7 cellular contexts compared by ENCODE assay signal in genomic region chr11:66313321-66314185, GRCh38. TPM values are rescaled to one million over a fixed set of nuclear protein-coding genes. Genes with fewer than 3 reads are reported as not detected.
DNase-seq lines count a peak whose midpoint lies in the region; FAIRE-seq and TF ChIP-seq lines count a peak whose summit lies in the region.

No MANE protein-coding gene starts in this region.

- in situ Hi-C loops in astrocyte of the cerebellum (cut with HindIII; ENCODE audit: low sequenced_read_pairs), result no loop called here

- peak overlapping the region; percentile 45 for H3K4me3 ChIP-seq in Jurkat, Clone E6-1 (ENCODE audit: low read length)
- H3K4me3 ChIP-seq in astrocyte of the cerebellum (ENCODE audit: low read depth, low read length), result peak overlapping the region; percentile 36
- H3K4me3 ChIP-seq in kidney (ENCODE audit: low read length in 2 of 2), result peak overlapping the region; percentile 28 to 82

- peak overlapping the region in 1 of 2 donors; percentile 65 for H3K9ac ChIP-seq in kidney (ENCODE audit: low read length in 2 of 2)

- H3K4me1 ChIP-seq in kidney (ENCODE audit: control insufficient read depth in 1 of 2, insufficient read depth in 1 of 2, low read depth in 1 of 2, low read length in 2 of 2), result peaks cover 0 to 12% of the 10 kb centered on the region in 2 donors

- intact Hi-C loops in kidney (cut with DNase I), result no loop called here

- no peak for DNase-seq in Jurkat, Clone E6-1 (ENCODE audit: low read depth, low spot score)
- DNase-seq in astrocyte of the cerebellum (ENCODE audit: low read depth) (no peak), kidney (peak; percentile 88), NAMALWA (ENCODE audit: low spot score) (no peak), ecto neural progenitor cell (ENCODE audit: low spot score) (no peak), urothelium cell line (ENCODE audit: low spot score) (no peak)

- H3K9me3 ChIP-seq in kidney (ENCODE audit: control insufficient read depth in 1 of 2, low read length in 2 of 2), result no peaks in the 10 kb centered on the region

- peak overlapping the region; percentile 57 to 84 for H3K27ac ChIP-seq in kidney (ENCODE audit: low read depth in 2 of 2, low read length in 2 of 2)
- H3K27ac ChIP-seq in temporal lobe (ENCODE audit: low read depth, low read length), result peak overlapping the region; percentile 30

- FAIRE-seq in kidney (lab: Jason Lieb, UNC) (no peak), urothelium cell line (lab: Jason Lieb, UNC) (no peak)

- no peak for TF ChIP-seq CTCF in astrocyte of the cerebellum (IDR thresholded peaks at IDR 0.05; ENCODE audit: low read depth, low read length, missing control alignments)
- TF ChIP-seq CTCF in kidney (IDR thresholded peaks at IDR 0.05; ENCODE audit: borderline replicate concordance, extremely low read depth, insufficient read depth), result no peak

- no peaks in the 10 kb centered on the region for H3K36me3 ChIP-seq in kidney (ENCODE audit: control insufficient read depth in 1 of 2, insufficient read depth in 2 of 2, low read length in 2 of 2)

RNA-seq across cellular contexts. Expression of gene CD248, which starts 3.3 kb away (rescaled TPM):
- 4.1 TPM for polyA plus RNA-seq in Jurkat, Clone E6-1 (2012; ENCODE audit: insufficient read depth, insufficient read length)
- 22.9 TPM for total RNA-seq in kidney
- polyA plus RNA-seq in kidney (ENCODE audit: insufficient read depth, low read depth, low replicate concordance), result 14.8 TPM
- 3.2 TPM for total RNA-seq in temporal lobe

RNA-seq across cellular contexts. Expression of gene TMEM151A, which starts 21.9 kb away (rescaled TPM):
- 4.5 TPM for polyA plus RNA-seq in Jurkat, Clone E6-1 (2012; ENCODE audit: insufficient read depth, insufficient read length)
- total RNA-seq in kidney (0.19 TPM), temporal lobe (7.6 TPM)
- not detected for polyA plus RNA-seq in kidney (ENCODE audit: insufficient read depth, low read depth, low replicate concordance)

RNA-seq across cellular contexts. Expression of gene RIN1, which starts 22.7 kb away (rescaled TPM):
- polyA plus RNA-seq in Jurkat, Clone E6-1 (2012; ENCODE audit: insufficient read depth, insufficient read length), result 2.0 TPM
- total RNA-seq in kidney (9.2 TPM), temporal lobe (0.98 TPM)
- polyA plus RNA-seq in kidney (ENCODE audit: insufficient read depth, low read depth, low replicate concordance), result 2.3 TPM

RNA-seq across cellular contexts. Expression of gene YIF1A, which starts 24.6 kb away (rescaled TPM):
- polyA plus RNA-seq in Jurkat, Clone E6-1 (2012; ENCODE audit: insufficient read depth, insufficient read length), result 107 TPM
- total RNA-seq in kidney (92.1 TPM), temporal lobe (17.2 TPM)
- 115 TPM for polyA plus RNA-seq in kidney (ENCODE audit: insufficient read depth, low read depth, low replicate concordance)

RNA-seq across cellular contexts. Expression of gene BRMS1, which starts 31.4 kb away (rescaled TPM):
- 75.8 TPM for polyA plus RNA-seq in Jurkat, Clone E6-1 (2012; ENCODE audit: insufficient read depth, insufficient read length)
- total RNA-seq in kidney, result 32.8 TPM
- polyA plus RNA-seq in kidney (ENCODE audit: insufficient read depth, low read depth, low replicate concordance), result 69.7 TPM
- total RNA-seq in temporal lobe, result 10.1 TPM
